ENCODE assay signal across 8 cellular contexts in genomic region chr13:45121421-45121820, GRCh38. TPM values are rescaled to one million over a fixed set of nuclear protein-coding genes. Genes with fewer than 3 reads are reported as not detected.
DNase-seq lines count a peak whose midpoint lies in the region; ATAC-seq and TF ChIP-seq lines count a peak whose summit lies in the region.

No MANE protein-coding gene starts in this region.

- ATAC-seq in GM19397 (IDR thresholded peaks at IDR 0.05; ENCODE audit: unreplicated experiment), result no peak

- DNase-seq in NT2/D1 (ENCODE audit: low read depth, low spot score) (no peak), esophagus muscularis mucosa (ENCODE audit: extremely low spot score) (no peak), sigmoid colon (no peak), pons (ENCODE audit: low spot score) (no peak), NCI-H2029 treated with DMSO at 0.1 percent for 48 hours (lab: John Stamatoyannopoulos, UW) (no peak), NCI-H226 (no peak)

- H3K4me3 ChIP-seq in NT2/D1 (ENCODE audit: insufficient read length, low read depth), result peak overlapping the region; percentile 66
- peak overlapping the region; percentile 76 to 95 (median 87) for H3K4me3 ChIP-seq in esophagus muscularis mucosa
- peak overlapping the region in 3 of 4 donors; percentile 68 to 81 (median 70) for H3K4me3 ChIP-seq in sigmoid colon

- peaks cover 2% of the 10 kb centered on the region for H3K4me1 ChIP-seq in NT2/D1 (ENCODE audit: insufficient read depth, insufficient read length)
- H3K4me1 ChIP-seq in esophagus muscularis mucosa, result peaks cover 16 to 34% (median 26%) of the 10 kb centered on the region in 4 donors
- H3K4me1 ChIP-seq in sigmoid colon, result peaks cover 0 to 27% (median 26%) of the 10 kb centered on the region in 4 donors

- H3K27ac ChIP-seq in esophagus muscularis mucosa (replicated peaks in 1 of 4), result no peak overlapping the region
- H3K27ac ChIP-seq in sigmoid colon, result peak overlapping the region in 1 of 4 donors; percentile 83

- no peaks in the 10 kb centered on the region for H3K27me3 ChIP-seq in NT2/D1 (ENCODE audit: insufficient read depth, insufficient read length)
- H3K27me3 ChIP-seq in esophagus muscularis mucosa, result no peaks in the 10 kb centered on the region
- H3K27me3 ChIP-seq in sigmoid colon, result no peaks in the 10 kb centered on the region

- H3K9me3 ChIP-seq in NT2/D1 (ENCODE audit: insufficient read depth, low read length) (no peaks in the 10 kb centered on the region), esophagus muscularis mucosa (no peaks in the 10 kb centered on the region), sigmoid colon (no peaks in the 10 kb centered on the region)

- 23% methylated on average over 6 of the region's 6 CpGs for WGBS in esophagus muscularis mucosa
- 11 to 23% methylated on average over 6 of the region's 6 CpGs for WGBS in sigmoid colon, 2 donors

- TF ChIP-seq EP300 in esophagus muscularis mucosa (IDR thresholded peaks at IDR 0.05), result no peak
- no peak for TF ChIP-seq EP300 in sigmoid colon (IDR thresholded peaks at IDR 0.05)

- intact Hi-C loops in esophagus muscularis mucosa (cut with DNase I) (loop anchor here (5.0 kb wide), 1 partner anchor 186 kb away; no protein-coding TSS in a partner anchor), sigmoid colon (cut with DNase I) (loop anchor here (2.0 kb wide), 1 partner anchor 159 kb away; no protein-coding TSS in a partner anchor)

- TF ChIP-seq POLR2A in esophagus muscularis mucosa (IDR thresholded peaks at IDR 0.05; ENCODE audit: low read depth), result no peak
- no peak for TF ChIP-seq POLR2A in sigmoid colon (IDR thresholded peaks at IDR 0.05)

- H3K9ac ChIP-seq in NT2/D1 (ENCODE audit: insufficient read length, low read depth), result peak overlapping the region; percentile 82

- peaks cover 7% of the 10 kb centered on the region for H3K36me3 ChIP-seq in NT2/D1 (ENCODE audit: insufficient read depth, insufficient read length, low read length)
- H3K36me3 ChIP-seq in esophagus muscularis mucosa, result no peaks in the 10 kb centered on the region
- H3K36me3 ChIP-seq in sigmoid colon, result no peaks in the 10 kb centered on the region

- TF ChIP-seq CTCF in GM12873 (IDR thresholded peaks at IDR 0.05; ENCODE audit: insufficient read depth, low read depth, low read length, missing control alignments), result peak; percentile 21
- no peak for TF ChIP-seq CTCF in esophagus muscularis mucosa (IDR thresholded peaks at IDR 0.05)
- TF ChIP-seq CTCF in sigmoid colon (IDR thresholded peaks at IDR 0.05), result no peak

RNA-seq across cellular contexts. Expression of gene GTF2F2, which starts 1.1 kb away (rescaled TPM):
- total RNA-seq in esophagus muscularis mucosa (10 to 100 TPM; 12.9 to 15.1 (median 14.6) TPM), sigmoid colon (10 to 100 TPM; 28.5 to 32.7 (median 30.1) TPM)
- 10 to 100 TPM; 18.5 to 21.6 (median 20.6) TPM for polyA plus RNA-seq in sigmoid colon
